Comparison of ENCODE assay signal across 10 cellular contexts in genomic region chr11:73521621-73522020, GRCh38.
DNase-seq lines count a peak whose midpoint lies in the region; ATAC-seq and TF ChIP-seq lines count a peak whose summit lies in the region.
"Had no signal": no experiment of that assay in that cellular context is flagged by ENCODE, and none has a peak within 500 bp of the region (broad histone marks: within the 10 kb centered on the region; RNA-seq: fewer than 3 reads in every experiment).

No MANE protein-coding gene starts in this region.

- TF ChIP-seq POLR2A in HCT116 (IDR thresholded peaks at IDR 0.05; ENCODE audit: borderline replicate concordance, extremely low read depth, insufficient read depth, insufficient read length): no peak

- H3K9me3 Mint-ChIP-seq in T-helper 1 cell treated with Interleukin-12 subunit alpha and Interleukin-12 subunit beta and Interleukin-4 antibody, amounts not matched to agents 30 μg/mL and 1 μg/mL, for 36 hours: peaks cover 12% of the 10 kb centered on the region

- DNase-seq in DMS53 (lab: John Stamatoyannopoulos, UW) (peak; percentile 58), HCT116 (ENCODE audit: low read depth, low spot score) (peak; percentile 68), kidney glomerular epithelial cell (lab: John Stamatoyannopoulos, UW) (peak; percentile 48), NCI-H1105 treated with DMSO at 0.1 percent for 48 hours (lab: John Stamatoyannopoulos, UW) (no peak)
- no peak for DNase-seq in activated CD8-positive, alpha-beta memory T cell treated with anti-CD3 and anti-CD28 coated beads for 24 hours
- DNase-seq: MM.1S, uterus had no signal

- POLR2A ChIA-PET in HCT116 (lab: Charles Lee): interaction anchor here (1.1 kb wide), 1 partner anchor 9 kb away, joined by 3 read pairs; no protein-coding TSS in a partner anchor

- CTCF ChIA-PET in HCT116 (lab: Charles Lee): no interaction called here

- H3K9me3 ChIP-seq in HCT116 (ENCODE audit: control insufficient read depth in 1 of 2, insufficient read depth in 1 of 2, low read depth in 1 of 2, low read length in 2 of 2): peaks cover 0 to 5% of the 10 kb centered on the region in 2 experiments; a peak in 2 of 4 replicates
- H3K9me3 ChIP-seq: uterus had no signal

- no TSS peak for BruUV-seq in HCT116 (replicated peaks; lab: Mats Ljungman, UMichigan)

- H2AFZ ChIP-seq in HCT116 (ENCODE audit: low read depth, low read length, poor library complexity, severe bottlenecking): no peak overlapping the region

- no peak for TF ChIP-seq RAD21 in HCT116 (IDR thresholded peaks at IDR 0.05; ENCODE audit: low read depth)

- H3K27me3 Mint-ChIP-seq in T-helper 1 cell treated with Interleukin-12 subunit alpha and Interleukin-12 subunit beta and Interleukin-4 antibody, amounts not matched to agents 30 μg/mL and 1 μg/mL, for 36 hours (ENCODE audit: low read depth): no peaks in the 10 kb centered on the region

- RAD21 ChIA-PET in HCT116 (lab: Charles Lee; ENCODE audit: low non-redundant PET in 1 of 2, low total read pairs in 2 of 2, uncharacterized antibody in 2 of 2, unreplicated experiment in 2 of 2): no interaction called here

- H3K9me2 ChIP-seq in HCT116 (ENCODE audit: insufficient read depth): no peaks in the 10 kb centered on the region

- no peaks in the 10 kb centered on the region for H4K20me1 ChIP-seq in HCT116 (ENCODE audit: insufficient read depth)

- H3K9ac ChIP-seq in HCT116 (ENCODE audit: low read length): no peak overlapping the region

- no peaks in the 10 kb centered on the region for H3K79me2 ChIP-seq in HCT116 (ENCODE audit: insufficient read depth, low read length)

- peak overlapping the region; percentile 68 for H3K27ac ChIP-seq in HCT116 (ENCODE audit: low read depth, low read length)
- H3K27ac ChIP-seq: uterus had no signal

- peak; percentile 94 for ATAC-seq in HCT116
- no peak for ATAC-seq in HG02973 (IDR thresholded peaks at IDR 0.05; ENCODE audit: unreplicated experiment)
- ATAC-seq in HG02884 (IDR thresholded peaks at IDR 0.05; ENCODE audit: unreplicated experiment): no peak

- H3K27ac Mint-ChIP-seq in T-helper 1 cell treated with Interleukin-12 subunit alpha and Interleukin-12 subunit beta and Interleukin-4 antibody, amounts not matched to agents 30 μg/mL and 1 μg/mL, for 36 hours: peak overlapping the region; percentile 77

- H3K36me3 ChIP-seq in HCT116 (ENCODE audit: control insufficient read depth in 1 of 2, insufficient read depth in 2 of 2, low read length in 2 of 2): no peaks in the 10 kb centered on the region
- H3K36me3 ChIP-seq: uterus had no signal

- intact Hi-C loops in HCT116 (cut with micrococcal nuclease): no loop called here

- peaks cover 20 to 26% of the 10 kb centered on the region in 2 experiments for H3K4me1 ChIP-seq in HCT116 (ENCODE audit: control insufficient read depth in 1 of 2, insufficient read depth in 2 of 2, low read length in 2 of 2)
- H3K4me1 ChIP-seq: uterus had no signal

- peak overlapping the region; percentile 53 for H3K4me3 Mint-ChIP-seq in T-helper 1 cell treated with Interleukin-12 subunit alpha and Interleukin-12 subunit beta and Interleukin-4 antibody, amounts not matched to agents 30 μg/mL and 1 μg/mL, for 36 hours

- peaks cover 31% of the 10 kb centered on the region for H3K4me1 Mint-ChIP-seq in T-helper 1 cell treated with Interleukin-12 subunit alpha and Interleukin-12 subunit beta and Interleukin-4 antibody, amounts not matched to agents 30 μg/mL and 1 μg/mL, for 36 hours (ENCODE audit: low read depth)

- peak overlapping the region; percentile 56 for H3K4me2 ChIP-seq in HCT116 (ENCODE audit: low read length)

- peak overlapping the region in 1 of 2 experiments; percentile 21; a peak in 1 of 4 replicates for H3K4me3 ChIP-seq in HCT116 (replicated peaks in 1 of 2; ENCODE audit: low read depth in 1 of 2, low read length in 2 of 2)
- H3K4me3 ChIP-seq: uterus had no signal

- no peak for TF ChIP-seq CTCF in HCT116 (IDR thresholded peaks at IDR 0.05 in 2 of 3, conservative IDR thresholded peaks at IDR 0.05 in 1 of 3; ENCODE audit: borderline replicate concordance in 1 of 3, insufficient read depth in 1 of 3, low read depth in 2 of 3, low read length in 2 of 3)

- H3K27me3 ChIP-seq in HCT116 (ENCODE audit: insufficient read depth, low read length): no peaks in the 10 kb centered on the region
- H3K27me3 ChIP-seq: uterus had no signal

- H3K36me3 Mint-ChIP-seq in T-helper 1 cell treated with Interleukin-12 subunit alpha and Interleukin-12 subunit beta and Interleukin-4 antibody, amounts not matched to agents 30 μg/mL and 1 μg/mL, for 36 hours (ENCODE audit: low read depth): peaks cover 15% of the 10 kb centered on the region

TF ChIP-seq in HCT116, 20 proteins besides CTCF, POLR2A, EP300 and RAD21:
- TF ChIP-seq JUND (IDR thresholded peaks at IDR 0.05) (peak; percentile 62), SP1 (IDR thresholded peaks at IDR 0.05; ENCODE audit: low read depth) (peak; percentile 41; the same call in 1 of the 2 replicates), YY1 (IDR thresholded peaks at IDR 0.05; ENCODE audit: extremely low read depth, insufficient replicate concordance, low read depth, low read length) (no peak), CBX3 (IDR thresholded peaks at IDR 0.05; ENCODE audit: low read depth) (0 out of 2 replicates have a peak, but pooled peaks have one; percentile 18), POLR2AphosphoS5 (IDR thresholded peaks at IDR 0.05; ENCODE audit: low read depth, low read length) (no peak)

Comparison
In these comparisons a context has a peak if more than half of its experiments do, and no peak if none do; other contexts are left out.
1. DNase-seq: peak in DMS53 (single experiment), HCT116 (single experiment) and kidney glomerular epithelial cell (single experiment); none in NCI-H1105 treated with DMSO at 0.1 percent for 48 hours (single experiment) and activated CD8-positive, alpha-beta memory T cell treated with anti-CD3 and anti-CD28 coated beads for 24 hours (single experiment).